Comparison of ENCODE assay signal across 32 cellular contexts in genomic region chr17:69646729-69647128, GRCh38.
DNase-seq lines count a peak whose midpoint lies in the region; ATAC-seq, FAIRE-seq and TF ChIP-seq lines count a peak whose summit lies in the region.
"Had no signal": no experiment of that assay in that cellular context is flagged by ENCODE, and none has a peak within 500 bp of the region (broad histone marks: within the 10 kb centered on the region; RNA-seq: fewer than 3 reads in every experiment).

No MANE protein-coding gene starts in this region.

- H3K9ac ChIP-seq in HepG2 (ENCODE audit: insufficient read depth, low read depth, low read length) (no peak overlapping the region), neural cell (ENCODE audit: low read length) (peak overlapping the region; percentile 40)
- H3K9ac ChIP-seq: BLaER1; BLaER1 treated with 17β-estradiol and CSF1 and Interleukin-3, amounts not matched to agents 10 nM and 100 nM had no signal

- TF ChIP-seq CTCF in HepG2 (CRISPR knock-in tag; IDR thresholded peaks at IDR 0.05) (no peak), right lobe of liver (IDR thresholded peaks at IDR 0.05) (no peak), A549 (IDR thresholded peaks at IDR 0.05) (no peak), neural cell (IDR thresholded peaks at IDR 0.05; ENCODE audit: poor library complexity, severe bottlenecking) (no peak), osteoblast (IDR thresholded peaks at IDR 0.05; ENCODE audit: extremely low read depth, low read depth, low read length) (no peak)

- H3K27me3 ChIP-seq in HepG2 (ENCODE audit: control insufficient read depth in 1 of 2, insufficient read depth in 2 of 2, low read length in 2 of 2) (no peaks in the 10 kb centered on the region; a peak in 1 of 5 replicates), right lobe of liver (no peaks in the 10 kb centered on the region), neural cell (ENCODE audit: insufficient read depth, low read depth, low read length) (no peaks in the 10 kb centered on the region), osteoblast (ENCODE audit: insufficient read depth, low read length) (peaks cover 7% of the 10 kb centered on the region)
- H3K27me3 ChIP-seq: BE2C; BLaER1; BLaER1 treated with 17β-estradiol and CSF1 and Interleukin-3, amounts not matched to agents 10 nM and 100 nM had no signal

- H4K20me1 ChIP-seq in HepG2 (ENCODE audit: insufficient read depth, low read length), result no peaks in the 10 kb centered on the region
- H4K20me1 ChIP-seq in neural cell (ENCODE audit: insufficient read depth), result no peaks in the 10 kb centered on the region
- H4K20me1 ChIP-seq in osteoblast (ENCODE audit: insufficient read depth, low read length), result no peaks in the 10 kb centered on the region
- H4K20me1 ChIP-seq: BLaER1; BLaER1 treated with 17β-estradiol and CSF1 and Interleukin-3, amounts not matched to agents 10 nM and 100 nM had no signal

- DNase-seq in HepG2 (ENCODE audit: low spot score), result no peak
- DNase-seq in right lobe of liver, result no peak
- no peak for DNase-seq in A549 (ENCODE audit: low read depth in 1 of 2, low spot score in 1 of 2)
- DNase-seq in osteoblast (ENCODE audit: insufficient read length, low spot score, missing footprints), result no peak
- DNase-seq: 8988T; ACHN; AML-193; BE2C; C1 segment of cervical spinal cord; Caco-2; Calu3; CD4-positive, alpha-beta memory T cell; CD4-positive, alpha-beta T cell; CD4-positive, CD25-positive, alpha-beta regulatory T cell; CD8-positive, alpha-beta memory T cell; CD8-positive, alpha-beta T cell; COR-L47; DMS 273 treated with DMSO at 0.1 percent for 48 hours; DMS153; DMS53; DMS79; DMS79 treated with DMSO at 0.1 percent for 48 hours; DND-41; EL had no signal

- no TSS peak for BruUV-seq in HepG2 (replicated peaks; lab: Mats Ljungman, UMichigan)

- FAIRE-seq in HepG2 (lab: Jason Lieb, UNC) (no peak), A549 (lab: Jason Lieb, UNC) (peak; percentile 79)
- FAIRE-seq: A204.1, D721Med had no signal

- H3K79me2 ChIP-seq in HepG2 (ENCODE audit: insufficient read depth, low read length) (no peaks in the 10 kb centered on the region), neural cell (replicated peaks; ENCODE audit: insufficient read depth, low read length) (no peaks in the 10 kb centered on the region), osteoblast (ENCODE audit: insufficient read depth, low read length) (no peaks in the 10 kb centered on the region)

- no peak for TF ChIP-seq RAD21 in HepG2 (CRISPR knock-in tag; IDR thresholded peaks at IDR 0.05)
- TF ChIP-seq RAD21 in A549 (conservative IDR thresholded peaks at IDR 0.05 in 1 of 2, IDR thresholded peaks at IDR 0.05 in 1 of 2), result no peak
- no peak for TF ChIP-seq RAD21 in neural cell (conservative IDR thresholded peaks at IDR 0.05)

- H3K4me3 ChIP-seq in HepG2 (replicated peaks in 1 of 3; ENCODE audit: insufficient read depth in 1 of 3, low read depth in 2 of 3, low read length in 3 of 3) (no peak overlapping the region), right lobe of liver (no peak overlapping the region), A549 (no peak overlapping the region), neural cell (ENCODE audit: low read length) (no peak overlapping the region), osteoblast (ENCODE audit: insufficient read depth, low read length) (no peak overlapping the region)
- H3K4me3 ChIP-seq: BLaER1; BLaER1 treated with 17β-estradiol and CSF1 and Interleukin-3, amounts not matched to agents 10 nM and 100 nM had no signal

- no peak overlapping the region for H2AFZ ChIP-seq in HepG2 (ENCODE audit: low read length)
- H2AFZ ChIP-seq in neural cell (ENCODE audit: low read depth, low read length), result no peak overlapping the region
- H2AFZ ChIP-seq in osteoblast (ENCODE audit: low read length), result no peak overlapping the region

- H3K4me2 ChIP-seq in HepG2 (ENCODE audit: low read depth, low read length), result no peak overlapping the region
- H3K4me2 ChIP-seq in A549, result no peak overlapping the region
- H3K4me2 ChIP-seq in neural cell (ENCODE audit: low read length), result peak overlapping the region; percentile 4
- H3K4me2 ChIP-seq in osteoblast (ENCODE audit: insufficient read depth, low read length), result no peak overlapping the region
- H3K4me2 ChIP-seq: BLaER1; BLaER1 treated with 17β-estradiol and CSF1 and Interleukin-3, amounts not matched to agents 10 nM and 100 nM had no signal

- intact Hi-C loops in HepG2 (cut with micrococcal nuclease; ENCODE audit: unreplicated experiment) (no loop called here), right lobe of liver (cut with DNase I) (no loop called here)

- H3K9me3 ChIP-seq in HepG2 (ENCODE audit: low read length) (peaks cover 31% of the 10 kb centered on the region), right lobe of liver (no peaks in the 10 kb centered on the region), A549 (no peaks in the 10 kb centered on the region), neural cell (ENCODE audit: low read length) (no peaks in the 10 kb centered on the region), osteoblast (ENCODE audit: low read depth, low read length) (no peaks in the 10 kb centered on the region)
- H3K9me3 ChIP-seq: BE2C, Caco-2 had no signal

- WGBS in HepG2 (ENCODE audit: low lambda C conversion rate), result 3% methylated on average over 3 of the region's 3 CpGs
- WGBS in right lobe of liver (ENCODE audit: insufficient coverage, low coverage, low lambda C conversion rate, missing lambda C conversion rate), result 90% methylated on average over 3 of the region's 3 CpGs
- 72% methylated on average over 3 of the region's 3 CpGs for WGBS in A549 (ENCODE audit: missing lambda C conversion rate)

- no peak overlapping the region for H3K27ac ChIP-seq in HepG2 (ENCODE audit: extremely low read length, insufficient read depth, low read length)
- H3K27ac ChIP-seq in right lobe of liver, result no peak overlapping the region
- no peak overlapping the region for H3K27ac ChIP-seq in A549
- H3K27ac ChIP-seq in neural cell (ENCODE audit: low read length), result peak overlapping the region; percentile 68
- no peak overlapping the region for H3K27ac ChIP-seq in osteoblast (ENCODE audit: low read depth, low read length)
- H3K27ac ChIP-seq: 22Rv1; BLaER1; BLaER1 treated with 17β-estradiol and CSF1 and Interleukin-3, amounts not matched to agents 10 nM and 100 nM; C4-2B had no signal

- TF ChIP-seq POLR2A in HepG2 (IDR thresholded peaks at IDR 0.05; ENCODE audit: insufficient read depth in 1 of 2, low read depth in 2 of 2, low read length in 2 of 2) (no peak), right lobe of liver (IDR thresholded peaks at IDR 0.05) (no peak), A549 (IDR thresholded peaks at IDR 0.05; ENCODE audit: low read length) (no peak)

- ATAC-seq in HepG2, result no peak
- no peak for ATAC-seq in right lobe of liver
- no peak for ATAC-seq in A549
- no peak for ATAC-seq in GM19324 (IDR thresholded peaks at IDR 0.05; ENCODE audit: low FRiP score, unreplicated experiment)
- ATAC-seq: CD8-positive, alpha-beta T cell had no signal

- POLR2A ChIA-PET in HepG2 (lab: Yijun Ruan, JAX), result no interaction called here
- POLR2A ChIA-PET in A549 (lab: Yijun Ruan, JAX), result no interaction called here

- H3F3A ChIP-seq in neural cell (ENCODE audit: insufficient read depth, low read length, poor library complexity, severe bottlenecking), result no peaks in the 10 kb centered on the region

- H3K9me2 ChIP-seq in neural cell (ENCODE audit: insufficient read depth, low read length), result no peaks in the 10 kb centered on the region

- CTCF ChIA-PET in HepG2 (lab: Yijun Ruan, JAX; ENCODE audit: low intra/inter-chr PET ratio, low total read pairs), result no interaction called here
- CTCF ChIA-PET in A549 (lab: Yijun Ruan, JAX), result interaction anchor here (0.7 kb wide), 2 partner anchors 8 to 79 kb away, joined by 3 read pairs; no protein-coding TSS in a partner anchor

- H3K4me1 ChIP-seq in HepG2 (ENCODE audit: insufficient read depth, low read length) (no peaks in the 10 kb centered on the region), right lobe of liver (no peaks in the 10 kb centered on the region), A549 (no peaks in the 10 kb centered on the region), osteoblast (ENCODE audit: insufficient read depth, low read length) (no peaks in the 10 kb centered on the region)
- H3K4me1 ChIP-seq: BE2C, Caco-2 had no signal

- in situ Hi-C loops in HepG2 (cut with HindIII; ENCODE audit: extremely low pct_ligation_motif_present, low pct_unique_long_range_greater_than_20kb), result no loop called here

- no peaks in the 10 kb centered on the region for H3K36me3 ChIP-seq in HepG2 (replicated peaks in 1 of 2; ENCODE audit: control insufficient read depth in 1 of 2, insufficient read depth in 2 of 2, low read length in 2 of 2)
- no peaks in the 10 kb centered on the region for H3K36me3 ChIP-seq in right lobe of liver
- no peaks in the 10 kb centered on the region for H3K36me3 ChIP-seq in neural cell (ENCODE audit: insufficient read depth, low read length)
- no peaks in the 10 kb centered on the region for H3K36me3 ChIP-seq in osteoblast (ENCODE audit: insufficient read depth, low read length)
- H3K36me3 ChIP-seq: BE2C; BLaER1; BLaER1 treated with 17β-estradiol and CSF1 and Interleukin-3, amounts not matched to agents 10 nM and 100 nM had no signal

- TF ChIP-seq EP300 in HepG2 (IDR thresholded peaks at IDR 0.05; ENCODE audit: low read depth in 2 of 2, low read length in 2 of 2) (no peak), HepG2 (CRISPR knock-in tag; IDR thresholded peaks at IDR 0.05; ENCODE audit: borderline replicate concordance) (no peak), A549 (IDR thresholded peaks at IDR 0.05) (no peak), neural cell (conservative IDR thresholded peaks at IDR 0.05; ENCODE audit: poor library complexity, severe bottlenecking) (peak; percentile 68)

TF ChIP-seq in HepG2, 621 proteins besides CTCF, POLR2A, EP300 and RAD21 (continues in another document):
- no peak for TF ChIP-seq SRSF1 (optimal IDR thresholded peaks at IDR 0.05; ENCODE audit: low read depth, low read length)
- TF ChIP-seq RFXANK (CRISPR knock-in tag; IDR thresholded peaks at IDR 0.05), result no peak
- TF ChIP-seq ZNF441 (CRISPR knock-in tag; IDR thresholded peaks at IDR 0.05; ENCODE audit: borderline replicate concordance), result no peak
- no peak for TF ChIP-seq NRL (CRISPR knock-in tag; IDR thresholded peaks at IDR 0.05; ENCODE audit: borderline replicate concordance)

TF ChIP-seq in A549, 52 proteins besides CTCF, POLR2A, EP300 and RAD21 (continues in another document):
- TF ChIP-seq RFX5 (IDR thresholded peaks at IDR 0.05), result no peak

TF ChIP-seq in neural cell, 6 proteins besides CTCF, POLR2A, EP300 and RAD21:
- no peak for TF ChIP-seq SMC3 (conservative IDR thresholded peaks at IDR 0.05; ENCODE audit: poor library complexity)
- peak; percentile 61 for TF ChIP-seq POLR2AphosphoS5 (IDR thresholded peaks at IDR 0.05)
TF ChIP-seq in neural cell: peak in this region for 1.
